6 cellular contexts compared by ENCODE assay signal in genomic region chr7:141737118-141737835, GRCh38.
DNase-seq lines count a peak whose midpoint lies in the region; ATAC-seq and TF ChIP-seq lines count a peak whose summit lies in the region.

No MANE protein-coding gene starts in this region.

- no peaks in the 10 kb centered on the region for H3K27me3 ChIP-seq in GM06990 (replicated peaks; ENCODE audit: control insufficient read depth, insufficient read depth, low read length)
- H3K27me3 ChIP-seq in NT2/D1 (ENCODE audit: insufficient read depth, insufficient read length): no peaks in the 10 kb centered on the region

- no peaks in the 10 kb centered on the region for H3K9me3 ChIP-seq in NT2/D1 (ENCODE audit: insufficient read depth, low read length)

- peak; percentile 36 for ATAC-seq in effector memory CD8-positive, alpha-beta T cell (replicated peaks)
- no peak for ATAC-seq in HG03520 (IDR thresholded peaks at IDR 0.05; ENCODE audit: unreplicated experiment)

- H3K4me1 Mint-ChIP-seq in effector memory CD8-positive, alpha-beta T cell (ENCODE audit: low read depth in 2 of 2): peaks cover 22 to 24% of the 10 kb centered on the region in 2 donors

- DNase-seq in GM06990 (ENCODE audit: extremely low read depth, insufficient read length) (peak; percentile 13), NT2/D1 (ENCODE audit: low read depth, low spot score) (no peak), skeletal muscle cell (ENCODE audit: low read depth) (no peak), dedifferentiated amniotic fluid mesenchymal stem cell (ENCODE audit: extremely low spot score) (no peak)
- peak; percentile 31 to 37 (median 33) for DNase-seq in effector memory CD8-positive, alpha-beta T cell

- H3K4me3 Mint-ChIP-seq in effector memory CD8-positive, alpha-beta T cell: peak overlapping the region; percentile 96 to 99

- H3K36me3 ChIP-seq in GM06990 (ENCODE audit: control insufficient read depth, insufficient read depth, low read length): peaks cover 3% of the 10 kb centered on the region
- H3K36me3 ChIP-seq in NT2/D1 (ENCODE audit: insufficient read depth, insufficient read length, low read length): peaks cover 30% of the 10 kb centered on the region

- H3K4me1 ChIP-seq in NT2/D1 (ENCODE audit: insufficient read depth, insufficient read length): no peaks in the 10 kb centered on the region

- no peaks in the 10 kb centered on the region for H3K27me3 Mint-ChIP-seq in effector memory CD8-positive, alpha-beta T cell

- H3K9ac ChIP-seq in NT2/D1 (ENCODE audit: insufficient read length, low read depth): peak overlapping the region; percentile 76

- peak overlapping the region; percentile 96 for H3K4me3 ChIP-seq in GM06990 (replicated peaks; ENCODE audit: low read depth, low read length)
- peak overlapping the region; percentile 86 for H3K4me3 ChIP-seq in NT2/D1 (ENCODE audit: insufficient read length, low read depth)
- peak overlapping the region; percentile 97 for H3K4me3 ChIP-seq in skeletal muscle cell (ENCODE audit: low read depth, low read length)

- H3K36me3 Mint-ChIP-seq in effector memory CD8-positive, alpha-beta T cell (ENCODE audit: insufficient read depth): peaks cover 34% of the 10 kb centered on the region

- H3K27ac Mint-ChIP-seq in effector memory CD8-positive, alpha-beta T cell: peak overlapping the region; percentile 99

- TF ChIP-seq CTCF in GM06990 (IDR thresholded peaks at IDR 0.05; ENCODE audit: insufficient read depth, low read length, poor library complexity, severe bottlenecking): no peak

- no peaks in the 10 kb centered on the region for H3K9me3 Mint-ChIP-seq in effector memory CD8-positive, alpha-beta T cell

Comparison
In these comparisons a context has a peak if more than half of its experiments do, and no peak if none do; other contexts are left out.
1. DNase-seq: peak in GM06990 (single experiment) and effector memory CD8-positive, alpha-beta T cell (3 of 3); none in NT2/D1 (single experiment), skeletal muscle cell (single experiment) and dedifferentiated amniotic fluid mesenchymal stem cell (single experiment).
2. Peak in every context shown above with its lines, with median percentiles within 50 percentile points of each other: H3K4me3 ChIP-seq.